Comparison of ENCODE assay signal across 8 cellular contexts in genomic region chr22:31753634-31754471, GRCh38. TPM values are rescaled to one million over a fixed set of nuclear protein-coding genes. Genes with fewer than 3 reads are reported as not detected.
DNase-seq lines count a peak whose midpoint lies in the region; ATAC-seq, FAIRE-seq and TF ChIP-seq lines count a peak whose summit lies in the region.

Gene DEPDC5, plus strand, starts transcription at chr22:31754019. Its CDS starts 903 bp downstream, at chr22:31754922.

- intact Hi-C loops in aorta (cut with DNase I), result loop anchor here (1.0 to 5.0 kb wide), 4 partner anchors 72 to 193 kb away; partner anchors contain the start of gene PISD (in 2 of the 2)

- H3K27me3 ChIP-seq in aorta (ENCODE audit: control insufficient read depth in 1 of 2, insufficient read depth in 2 of 2, low read length in 1 of 2), result no peaks in the 10 kb centered on the region

- in situ Hi-C loops in astrocyte of the cerebellum (cut with HindIII; ENCODE audit: low sequenced_read_pairs), result no loop called here

- no peak for TF ChIP-seq CTCF in astrocyte of the cerebellum (IDR thresholded peaks at IDR 0.05; ENCODE audit: low read depth, low read length, missing control alignments)

- DNase-seq in GM18507 (ENCODE audit: extremely low spot score, insufficient read length, low read depth), result peak; percentile 95
- DNase-seq in NCI-H2081 (lab: John Stamatoyannopoulos, UW), result peak; percentile 94 to 95
- DNase-seq in T-helper 9 cell, result peak; percentile 95
- peak; percentile 72 for DNase-seq in astrocyte of the cerebellum (ENCODE audit: low read depth)
- peak; percentile 94 for DNase-seq in hepatic stellate cell (ENCODE audit: low spot score)
- peak; percentile 84 for DNase-seq in renal cortical epithelial cell (ENCODE audit: low read depth)
- peak; percentile 97 to 99 for DNase-seq in aorta

- ATAC-seq in HG02973 (IDR thresholded peaks at IDR 0.05; ENCODE audit: unreplicated experiment) (peak; percentile 59), aorta (ENCODE audit: low FRiP score) (peak; percentile 94)

- peak within 1 kb of the TSS; percentile 67 to 73 for H3K27ac ChIP-seq in aorta (ENCODE audit: low read depth in 1 of 2, low read length in 2 of 2)

- no peaks in the 10 kb centered on the region for H3K9me3 ChIP-seq in aorta (ENCODE audit: control insufficient read depth, low read length)

- peaks cover 0 to 2% of the 10 kb centered on the region in 2 donors for H3K36me3 ChIP-seq in aorta (ENCODE audit: control insufficient read depth in 1 of 2, insufficient read depth in 2 of 2, low read length in 1 of 2)

- WGBS in aorta, 2 donors, result 1% methylated on average over 58 to 64 of the region's 64 CpGs

- H3K4me3 ChIP-seq in astrocyte of the cerebellum (ENCODE audit: low read depth, low read length), result peak within 1 kb of the TSS; percentile 62
- peak within 1 kb of the TSS; percentile 59 to 94 for H3K4me3 ChIP-seq in aorta (ENCODE audit: low read length in 2 of 2)

- H3K4me1 ChIP-seq in aorta (ENCODE audit: control insufficient read depth in 1 of 2, insufficient read depth in 2 of 2, low read length in 2 of 2), result no peaks in the 10 kb centered on the region

- peak; percentile 96 for FAIRE-seq in GM18507 (lab: Jason Lieb, UNC)

RNA-seq across cellular contexts. Expression of gene DEPDC5, which starts in this region (rescaled TPM):
- 4.9 and 22.5 TPM in 2 replicates for total RNA-seq in renal cortical epithelial cell
- total RNA-seq in aorta, result 10 to 100 TPM; 27.1 to 36.7 TPM
- 1 to 10 TPM; 7.5 to 9.5 TPM for polyA plus RNA-seq in aorta

Comparison
In these comparisons a context has a peak if more than half of its experiments do, and no peak if none do; other contexts are left out.
1. Peak in every context shown above with its lines: DNase-seq, ATAC-seq, H3K4me3 ChIP-seq and H3K27ac ChIP-seq.